ENCODE assay signal across 18 cellular contexts in the genomic region with DNA sequence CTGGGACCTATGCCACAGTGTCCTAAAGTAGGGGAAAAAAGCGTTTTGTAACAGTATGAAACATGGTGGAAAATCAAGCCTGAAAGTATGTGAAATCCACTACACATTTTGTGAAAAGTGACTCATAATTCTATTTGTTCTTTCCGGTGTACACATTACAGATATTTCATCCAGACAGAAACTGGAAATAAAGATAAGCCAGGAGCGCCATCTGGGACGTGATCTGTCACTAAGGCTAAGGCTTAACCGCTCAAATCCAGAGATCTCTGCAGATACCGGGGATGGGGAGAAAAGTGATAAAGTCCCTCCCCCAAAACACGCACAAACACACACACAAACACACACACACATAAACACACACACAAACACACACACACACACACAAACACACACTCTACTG.
"Had no signal": no experiment of that assay in that cellular context is flagged by ENCODE, and none has a peak within 500 bp of the region (broad histone marks: within the 10 kb centered on the region; RNA-seq: fewer than 3 reads in every experiment).

No MANE protein-coding gene starts in this region.

- H3K27ac Mint-ChIP-seq: activated naive CD8-positive, alpha-beta T cell; nephron progenitor cell; T-cell had no signal

- H3K9me3 ChIP-seq: left lung had no signal

- H3K9me3 Mint-ChIP-seq: nephron progenitor cell, T-cell had no signal

- H3K4me3 Mint-ChIP-seq: activated naive CD8-positive, alpha-beta T cell; nephron progenitor cell; T-cell had no signal

- H3K4me3 ChIP-seq: cardiac muscle cell, left lung, tibial nerve had no signal

- H3K27me3 ChIP-seq: tibial nerve had no signal

- DNase-seq: activated CD4-positive, alpha-beta T cell treated with anti-CD3 and anti-CD28 coated beads, Interleukin-2, amount 50 U/mL, for 1 hour; activated CD8-positive, alpha-beta memory T cell treated with anti-CD3 and anti-CD28 coated beads for 24 hours; activated gamma-delta T cell treated with Interleukin-2 at 50 U/mL for 16 hours; amniotic stem cell; foreskin melanocyte; hypothalamus; left lung; midbrain; nephron progenitor cell; nucleus accumbens; stimulated activated CD4-positive, alpha-beta T cell treated with anti-CD3 and anti-CD28 coated beads, Interleukin-12 subunit alpha, Interleukin-12 subunit beta, amount 100 ng/mL, for 4 hours; stimulated activated CD4-positive, alpha-beta T cell treated with anti-CD3 and anti-CD28 coated beads, Interleukin-1b, Interleukin-23, amount 100 ng/mL, for 48 hours; stimulated activated naive CD8-positive, alpha-beta T cell treated with anti-CD3 and anti-CD28 coated beads, Interleukin-15, Interleukin-2, amounts not matched to agents 100 U/mL and 50 U/mL, for 24 hours; substantia nigra; T-cell had no signal

- H3K4me1 ChIP-seq: left lung, tibial nerve had no signal

- H3K36me3 Mint-ChIP-seq: activated naive CD8-positive, alpha-beta T cell; T-cell had no signal

- H3K27ac ChIP-seq: cardiac muscle cell, left lung, tibial nerve had no signal

- H3K4me1 Mint-ChIP-seq: nephron progenitor cell, T-cell had no signal

- H3K36me3 ChIP-seq: cardiac muscle cell, left lung, tibial nerve had no signal
